In the genomic region with DNA sequence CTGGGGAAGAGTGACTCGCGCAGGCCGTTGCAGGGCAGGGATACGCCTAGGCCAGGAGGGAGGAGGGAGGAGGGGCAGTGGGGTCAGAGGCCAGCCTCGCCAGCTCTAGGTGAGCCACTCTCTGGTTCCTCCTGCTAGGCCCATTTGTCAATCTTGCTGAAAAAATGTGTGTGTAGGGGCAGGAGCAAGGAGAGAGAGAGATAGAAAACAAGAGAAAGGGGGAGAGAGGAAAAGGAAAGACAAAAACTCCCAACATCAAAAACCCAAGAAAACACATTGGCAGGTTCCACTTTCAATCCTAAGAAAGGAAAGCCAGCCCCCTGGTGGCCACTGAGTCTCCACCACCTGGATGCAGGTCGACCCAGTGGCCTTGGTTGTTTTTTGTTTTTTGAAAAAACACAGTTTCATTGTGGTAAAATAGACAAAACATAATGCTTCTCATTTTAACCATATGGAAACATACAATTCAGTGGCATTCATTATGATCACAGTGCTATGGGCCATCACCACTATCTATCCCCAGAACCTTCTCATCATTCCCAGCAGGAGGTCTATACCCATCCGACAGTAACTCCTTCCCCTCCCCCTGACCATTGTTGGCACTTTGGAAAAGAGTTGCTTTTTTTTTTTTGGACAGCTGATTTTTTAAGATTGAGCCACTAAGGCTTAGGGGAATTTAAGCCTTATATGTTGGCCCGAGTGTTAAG, we compare ENCODE assay signal across 8 cellular contexts. TPM values are rescaled to one million over a fixed set of nuclear protein-coding genes. Genes with fewer than 3 reads are reported as not detected.
A peak's percentile ranks its signal among the peaks of the same experiment; 100 is the strongest.
DNase-seq lines count a peak whose midpoint lies in the region; ATAC-seq and TF ChIP-seq lines count a peak whose summit lies in the region.

No MANE protein-coding gene starts in this region.

- H4K20me1 ChIP-seq in PC-3 (ENCODE audit: low read length): no peaks in the 10 kb centered on the region

- H3K79me2 ChIP-seq in PC-3 (ENCODE audit: low read length): no peaks in the 10 kb centered on the region

- H3K4me2 ChIP-seq in PC-3 (ENCODE audit: low read length): no peak overlapping the region

- H3K4me3 ChIP-seq in PC-3 (ENCODE audit: low read length): no peak overlapping the region

- no peak overlapping the region for H2AFZ ChIP-seq in PC-3 (ENCODE audit: low read length)

- intact Hi-C loops in PC-3 (cut with micrococcal nuclease): loop anchor here (1.0 to 10.0 kb wide), 2 partner anchors 66 to 309 kb away; no protein-coding TSS in a partner anchor

- DNase-seq in AG20443 (ENCODE audit: low spot score): peak; percentile 61
- peak; percentile 67 for DNase-seq in PC-3
- peak; percentile 47 for DNase-seq in fibroblast of peridontal ligament (ENCODE audit: extremely low read depth)
- DNase-seq in stromal cell of bone marrow (ENCODE audit: low read depth): peak; percentile 20
- no peak for DNase-seq in NCI-H1436 (lab: John Stamatoyannopoulos, UW)

- H3K27me3 ChIP-seq in PC-3 (ENCODE audit: low read length): no peaks in the 10 kb centered on the region

- no peaks in the 10 kb centered on the region for H3K9me2 ChIP-seq in PC-3 (replicated peaks; ENCODE audit: low read length)

- TF ChIP-seq CTCF in GM12872 (IDR thresholded peaks at IDR 0.05; ENCODE audit: insufficient read depth, low read depth, low read length): peak; percentile 66
- TF ChIP-seq CTCF in PC-3 (conservative IDR thresholded peaks at IDR 0.05; ENCODE audit: low read depth, low read length): peak; percentile 88

- H3K4me1 ChIP-seq in PC-3 (ENCODE audit: insufficient read depth, low read length): peaks cover 33% of the 10 kb centered on the region

- H3K36me3 ChIP-seq in PC-3 (ENCODE audit: low read depth, low read length): no peaks in the 10 kb centered on the region

- H3K9ac ChIP-seq in PC-3 (ENCODE audit: low read length): no peak overlapping the region

- POLR2A ChIA-PET in PC-3 (lab: Charles Lee; ENCODE audit: unreplicated experiment): no interaction called here

- no peaks in the 10 kb centered on the region for H3K9me3 ChIP-seq in PC-3 (ENCODE audit: low read length)

- H3F3A ChIP-seq in PC-3 (ENCODE audit: low read length, unreplicated experiment): no peaks in the 10 kb centered on the region

- no peak overlapping the region for H3K27ac ChIP-seq in PC-3 (ENCODE audit: low read length)

- ATAC-seq in PC-3 (peak; percentile 45), HG03025 (IDR thresholded peaks at IDR 0.05; ENCODE audit: low FRiP score, unreplicated experiment) (no peak), HG03460 (IDR thresholded peaks at IDR 0.05; ENCODE audit: unreplicated experiment) (no peak)

- no TSS peak for BruUV-seq in PC-3 (replicated peaks; lab: Mats Ljungman, UMichigan)

- CTCF ChIA-PET in PC-3 (lab: Charles Lee): interaction anchor here (0.7 kb wide), 1 partner anchor 214 kb away, joined by 6 read pairs; no protein-coding TSS in a partner anchor

RNA-seq across cellular contexts. Expression of a gene that starts 10.9 kb away (rescaled TPM):
- total RNA-seq in PC-3 (2014; rRNA removed): not detected in 2 replicates

RNA-seq across cellular contexts. Expression of a gene that starts 14.5 kb away (rescaled TPM):
- 0.66 and 1.2 TPM in 2 replicates for total RNA-seq in PC-3 (2014; rRNA removed)

RNA-seq across cellular contexts. Expression of a gene that starts 46.8 kb away (rescaled TPM):
- 6.3 and 7.7 TPM in 2 replicates for total RNA-seq in PC-3 (2014; rRNA removed)
